In genomic region chr16:11675561-11676511, GRCh38 we compare ENCODE assay signal across 10 cellular contexts. TPM values are rescaled to one million over a fixed set of nuclear protein-coding genes. Genes with fewer than 3 reads are reported as not detected.
DNase-seq lines count a peak whose midpoint lies in the region; ATAC-seq and TF ChIP-seq lines count a peak whose summit lies in the region.
"Had no signal": no experiment of that assay in that cellular context is flagged by ENCODE, and none has a peak within 500 bp of the region (broad histone marks: within the 10 kb centered on the region; RNA-seq: fewer than 3 reads in every experiment).

No MANE protein-coding gene starts in this region.

- H3K4me3 ChIP-seq in vagina: no peak overlapping the region

- DNase-seq in stimulated activated CD4-positive, alpha-beta T cell treated with anti-CD3 and anti-CD28 coated beads, Interleukin-2, amount 100 ng/mL, for 4 hours (ENCODE audit: low read depth): peak; percentile 52
- no peak for DNase-seq in stimulated activated CD4-positive, alpha-beta T cell treated with anti-CD3 and anti-CD28 coated beads, Interleukin-2, amount 100 ng/mL, for 48 hours
- peak; percentile 20 for DNase-seq in activated T-helper 9 cell treated with anti-CD3 and anti-CD28 coated beads, Interleukin-2, amount 50 U/mL, for 16 hours (ENCODE audit: low read depth)
- peak; percentile 86 for DNase-seq in kidney tubule cell (ENCODE audit: low spot score)
- DNase-seq in vagina (ENCODE audit: extremely low spot score in 2 of 2): no peak
- DNase-seq: hippocampal formation, NCI-H2081 treated with DMSO at 0.1 percent for 48 hours had no signal

- ATAC-seq in HG02571 (IDR thresholded peaks at IDR 0.05; ENCODE audit: unreplicated experiment) (no peak), GM18909 (IDR thresholded peaks at IDR 0.05; ENCODE audit: poor library complexity, unreplicated experiment) (no peak), GM19324 (IDR thresholded peaks at IDR 0.05; ENCODE audit: low FRiP score, unreplicated experiment) (no peak)

- peaks cover 79% of the 10 kb centered on the region for H3K4me1 ChIP-seq in vagina

- H3K27me3 ChIP-seq in vagina: no peaks in the 10 kb centered on the region

- peak overlapping the region; percentile 6 for H3K27ac ChIP-seq in vagina

- peaks cover 0 to 35% of the 10 kb centered on the region in 2 donors for H3K36me3 ChIP-seq in vagina

- TF ChIP-seq CTCF in vagina (IDR thresholded peaks at IDR 0.05): no peak

- no peaks in the 10 kb centered on the region for H3K9me3 ChIP-seq in vagina

- intact Hi-C loops in vagina (cut with DNase I): no loop called here

- no peak for TF ChIP-seq POLR2A in vagina (IDR thresholded peaks at IDR 0.05)

RNA-seq across cellular contexts. Expression of gene SNN, which starts 7.6 kb away (rescaled TPM):
- total RNA-seq in vagina: 23.1 TPM

Comparison
In these comparisons a context has a peak if more than half of its experiments do, and no peak if none do; other contexts are left out.
1. DNase-seq: peak in stimulated activated CD4-positive, alpha-beta T cell treated with anti-CD3 and anti-CD28 coated beads, Interleukin-2, amount 100 ng/mL, for 4 hours (single experiment), activated T-helper 9 cell treated with anti-CD3 and anti-CD28 coated beads, Interleukin-2, amount 50 U/mL, for 16 hours (single experiment) and kidney tubule cell (single experiment); none in stimulated activated CD4-positive, alpha-beta T cell treated with anti-CD3 and anti-CD28 coated beads, Interleukin-2, amount 100 ng/mL, for 48 hours (0 of 2) and vagina (0 of 2).